In the genomic region with DNA sequence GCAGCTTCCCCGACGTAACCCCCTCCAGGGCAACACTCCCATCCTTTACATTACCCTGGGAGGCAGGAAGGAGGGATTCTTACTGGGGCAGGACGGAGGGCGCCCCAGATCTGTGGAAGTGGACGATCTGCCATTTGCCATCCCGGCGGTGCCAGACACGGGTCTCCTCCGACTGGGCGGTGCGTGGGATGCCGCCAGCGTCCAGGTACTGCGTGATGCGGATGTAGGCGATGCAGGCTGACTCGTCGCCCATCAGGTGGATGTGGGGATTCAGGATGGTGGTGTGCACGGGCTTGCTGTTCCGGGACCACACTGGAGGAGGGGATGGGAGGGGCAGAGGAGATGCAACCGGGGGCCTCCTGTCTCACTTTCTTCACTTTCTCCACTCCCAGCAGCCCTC, we compare ENCODE assay signal across 1 cellular context.
TF ChIP-seq lines count a peak whose summit lies in the region.

No MANE protein-coding gene starts in this region.

TF ChIP-seq in H1, 55 proteins besides CTCF, POLR2A, EP300 and RAD21:
- no peak for TF ChIP-seq EGR1 (IDR thresholded peaks at IDR 0.05; ENCODE audit: borderline replicate concordance, low read depth, low read length)
- no peak for TF ChIP-seq ATF2 (IDR thresholded peaks at IDR 0.05; ENCODE audit: low read length)
- no peak for TF ChIP-seq CBX5 (IDR thresholded peaks at IDR 0.05; ENCODE audit: low read depth, low read length)
- no peak for TF ChIP-seq BRCA1 (IDR thresholded peaks at IDR 0.05; ENCODE audit: low read depth, low read length)
- no peak for TF ChIP-seq RBBP5 (IDR thresholded peaks at IDR 0.05; ENCODE audit: borderline replicate concordance, low read depth, low read length)
- TF ChIP-seq TAF7 (optimal IDR thresholded peaks at IDR 0.05; ENCODE audit: borderline replicate concordance, low read depth, low read length): no peak
- TF ChIP-seq ASH2L (IDR thresholded peaks at IDR 0.05; ENCODE audit: low read length): no peak
- TF ChIP-seq SIN3A (conservative IDR thresholded peaks at IDR 0.05 in 1 of 2, IDR thresholded peaks at IDR 0.05 in 1 of 2; ENCODE audit: low read depth in 1 of 2, low read length in 2 of 2): no peak
- TF ChIP-seq CBX8 (IDR thresholded peaks at IDR 0.05; ENCODE audit: borderline replicate concordance, low read depth, low read length): no peak
- TF ChIP-seq SAP30 (IDR thresholded peaks at IDR 0.05; ENCODE audit: insufficient read depth, insufficient replicate concordance, low read length): no peak
- no peak for TF ChIP-seq RNF2 (IDR thresholded peaks at IDR 0.05; ENCODE audit: borderline replicate concordance, low read depth, low read length, missing control alignments, poor library complexity, severe bottlenecking)
- TF ChIP-seq, protein P1, sequence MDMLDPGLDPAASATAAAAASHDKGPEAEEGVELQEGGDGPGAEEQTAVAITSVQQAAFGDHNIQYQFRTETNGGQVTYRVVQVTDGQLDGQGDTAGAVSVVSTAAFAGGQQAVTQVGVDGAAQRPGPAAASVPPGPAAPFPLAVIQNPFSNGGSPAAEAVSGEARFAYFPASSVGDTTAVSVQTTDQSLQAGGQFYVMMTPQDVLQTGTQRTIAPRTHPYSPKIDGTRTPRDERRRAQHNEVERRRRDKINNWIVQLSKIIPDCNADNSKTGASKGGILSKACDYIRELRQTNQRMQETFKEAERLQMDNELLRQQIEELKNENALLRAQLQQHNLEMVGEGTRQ (IDR thresholded peaks at IDR 0.05; ENCODE audit: low read length): no peak
- no peak for TF ChIP-seq KDM1A (IDR thresholded peaks at IDR 0.05; ENCODE audit: borderline replicate concordance, low read length)
- TF ChIP-seq POU5F1 (IDR thresholded peaks at IDR 0.05; ENCODE audit: low read depth, low read length): no peak
- no peak for TF ChIP-seq SIRT6 (IDR thresholded peaks at IDR 0.05; ENCODE audit: low read length)
- no peak for TF ChIP-seq POLR2AphosphoS5 (IDR thresholded peaks at IDR 0.05; ENCODE audit: low read depth, low read length)
- no peak for TF ChIP-seq GABPA (IDR thresholded peaks at IDR 0.05; ENCODE audit: borderline replicate concordance, insufficient read depth, low read length)
- no peak for TF ChIP-seq HDAC2 (IDR thresholded peaks at IDR 0.05; ENCODE audit: borderline replicate concordance in 1 of 2, low read depth in 2 of 2, low read length in 2 of 2)
- TF ChIP-seq TBP (IDR thresholded peaks at IDR 0.05; ENCODE audit: low read depth, low read length): no peak
